ENCODE assay signal across 16 cellular contexts in the genomic region with DNA sequence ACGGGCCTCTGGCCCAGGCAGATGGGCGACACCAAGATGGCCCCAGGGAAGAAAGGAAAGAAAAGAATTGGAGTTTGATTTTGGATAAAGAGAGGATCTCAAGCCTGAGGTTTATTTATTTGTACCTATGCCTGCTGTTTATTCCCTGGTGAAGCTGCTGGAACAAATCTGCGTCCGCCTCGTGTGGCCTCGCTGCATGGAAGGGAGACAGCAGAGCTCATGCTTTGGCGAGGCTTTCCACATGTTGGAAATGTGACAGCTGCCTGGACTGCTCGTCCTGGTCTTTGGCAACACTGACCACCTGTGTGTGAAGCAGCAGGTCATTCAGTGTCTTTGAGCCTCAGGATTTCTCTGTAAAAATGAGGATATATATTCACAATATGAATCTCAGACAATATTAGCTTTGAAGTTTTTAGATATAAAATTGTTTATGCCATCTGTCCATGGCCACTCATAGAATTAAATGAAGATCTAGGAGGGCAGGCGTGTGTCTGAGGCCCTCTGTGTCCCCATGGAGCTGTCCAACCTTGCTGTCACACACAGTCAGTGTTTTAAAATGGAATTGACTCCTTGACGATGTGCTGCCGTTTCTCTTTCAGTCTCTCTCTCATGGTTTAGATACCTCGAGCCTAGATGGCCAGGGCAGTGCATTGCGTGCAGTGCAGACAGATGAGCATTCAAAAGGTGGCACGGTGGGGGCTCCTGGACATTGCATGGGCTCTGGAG.
"Had no signal": no experiment of that assay in that cellular context is flagged by ENCODE, and none has a peak within 500 bp of the region (broad histone marks: within the 10 kb centered on the region; RNA-seq: fewer than 3 reads in every experiment).

No MANE protein-coding gene starts in this region.

- H3K9me3 Mint-ChIP-seq: activated T-helper 17 cell treated with anti-CD3 and anti-CD28 coated beads, Interleukin-2, amount 50 U/mL, for 72 hours; memory B cell; stimulated activated naive B cell treated with anti-CD40 and anti-IgM and Interleukin-4, amounts not matched to agents 10 μg/mL and 1 μg/mL and 100 μg/mL, for 72 hours had no signal

- H2AFZ ChIP-seq: hepatocyte, parathyroid adenoma had no signal

- H3K36me3 Mint-ChIP-seq: memory B cell; naive thymus-derived CD8-positive, alpha-beta T cell; stimulated activated naive B cell treated with anti-CD40 and anti-IgM and Interleukin-4, amounts not matched to agents 10 μg/mL and 1 μg/mL and 100 μg/mL, for 72 hours had no signal

- H3K4me1 Mint-ChIP-seq: memory B cell; stimulated activated naive B cell treated with anti-CD40 and anti-IgM and Interleukin-4, amounts not matched to agents 10 μg/mL and 1 μg/mL and 100 μg/mL, for 72 hours had no signal

- DNase-seq: activated CD4-positive, alpha-beta T cell treated with anti-CD3 and anti-CD28 coated beads, Interleukin-2, amount 50 U/mL, for 48 hours; activated naive CD4-positive, alpha-beta T cell treated with Interleukin-2 at 50 U/mL for 16 hours; islet precursor cell; left ventricle myocardium inferior; naive thymus-derived CD8-positive, alpha-beta T cell; stimulated activated CD4-positive, alpha-beta T cell treated with anti-CD3 and anti-CD28 coated beads, Interleukin-4, amount 100 ng/mL, for 1 hour; stimulated activated naive B cell treated with anti-CD40 and anti-IgM and Interleukin-4, amounts not matched to agents 10 μg/mL and 1 μg/mL and 100 μg/mL, for 72 hours; WERI-Rb-1 had no signal

- H3K4me1 ChIP-seq: ascending aorta, esophagus muscularis mucosa, left ventricle myocardium inferior, parathyroid adenoma, tibial nerve had no signal

- ATAC-seq: naive thymus-derived CD8-positive, alpha-beta T cell; stimulated activated naive B cell treated with anti-CD40 and anti-IgM and Interleukin-4, amounts not matched to agents 10 μg/mL and 1 μg/mL and 100 μg/mL, for 72 hours had no signal

- H3K27ac Mint-ChIP-seq: activated T-helper 17 cell treated with anti-CD3 and anti-CD28 coated beads, Interleukin-2, amount 50 U/mL, for 72 hours; memory B cell; naive thymus-derived CD8-positive, alpha-beta T cell; stimulated activated naive B cell treated with anti-CD40 and anti-IgM and Interleukin-4, amounts not matched to agents 10 μg/mL and 1 μg/mL and 100 μg/mL, for 72 hours had no signal

- H3K27me3 Mint-ChIP-seq: memory B cell; stimulated activated naive B cell treated with anti-CD40 and anti-IgM and Interleukin-4, amounts not matched to agents 10 μg/mL and 1 μg/mL and 100 μg/mL, for 72 hours had no signal

- H3K9ac ChIP-seq: parathyroid adenoma had no signal

- H3K36me3 ChIP-seq: ascending aorta, esophagus muscularis mucosa, left ventricle myocardium inferior, neutrophil, tibial nerve, WERI-Rb-1 had no signal

- H3K9me3 ChIP-seq: ascending aorta, esophagus muscularis mucosa, left ventricle myocardium inferior, neutrophil, tibial nerve had no signal

- H3K79me2 ChIP-seq: hepatocyte, parathyroid adenoma had no signal

- H3K27me3 ChIP-seq: ascending aorta, esophagus muscularis mucosa, hepatocyte, neutrophil, tibial nerve had no signal

- H3K4me3 Mint-ChIP-seq: activated T-helper 17 cell treated with anti-CD3 and anti-CD28 coated beads, Interleukin-2, amount 50 U/mL, for 72 hours; memory B cell; naive thymus-derived CD8-positive, alpha-beta T cell; stimulated activated naive B cell treated with anti-CD40 and anti-IgM and Interleukin-4, amounts not matched to agents 10 μg/mL and 1 μg/mL and 100 μg/mL, for 72 hours had no signal

- H3K4me3 ChIP-seq: ascending aorta, esophagus muscularis mucosa, hepatocyte, left ventricle myocardium inferior, tibial nerve had no signal

- H3K27ac ChIP-seq: ascending aorta, esophagus muscularis mucosa, left ventricle myocardium inferior, neutrophil, parathyroid adenoma, WERI-Rb-1 had no signal
